Comparison of ENCODE assay signal across 8 cellular contexts in the genomic region with DNA sequence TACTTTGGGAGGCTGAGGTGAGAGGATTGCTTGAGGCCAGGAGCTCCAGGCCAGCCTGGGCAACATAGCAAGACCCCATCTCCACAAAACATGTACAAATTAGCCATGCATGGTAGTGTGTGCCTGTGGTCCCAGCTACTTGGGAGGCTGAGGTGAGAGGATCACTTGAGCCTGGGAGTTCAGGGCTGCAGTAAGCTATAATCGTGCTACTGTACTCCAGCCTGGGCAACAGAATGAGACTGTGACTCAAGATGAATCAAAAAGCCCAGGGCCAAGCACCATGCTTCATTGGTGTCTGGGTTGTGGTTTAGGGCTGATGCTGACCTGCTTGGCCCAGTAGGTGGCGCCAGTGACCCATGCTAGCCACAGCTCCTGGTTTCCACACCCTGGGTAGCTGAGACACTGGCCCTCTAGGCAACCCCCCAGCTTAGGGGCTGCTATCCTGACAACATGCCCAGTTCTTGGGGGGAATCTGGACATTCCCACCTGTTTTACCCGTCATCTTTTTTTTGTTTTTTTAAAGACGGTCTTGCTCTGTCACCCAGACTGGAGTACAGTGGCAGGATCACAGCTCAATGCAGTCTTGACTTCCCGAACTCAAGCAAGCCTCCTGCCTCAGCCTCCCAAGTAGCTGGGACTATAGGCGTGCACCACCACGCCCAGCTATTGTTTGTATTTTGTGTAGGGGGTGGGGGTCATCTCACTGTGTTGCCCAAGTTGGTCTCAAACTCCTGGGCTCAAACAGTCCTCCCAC. TPM values are rescaled to one million over a fixed set of nuclear protein-coding genes. Genes with fewer than 3 reads are reported as not detected.
A peak's percentile ranks its signal among the peaks of the same experiment; 100 is the strongest.
DNase-seq lines count a peak whose midpoint lies in the region; ATAC-seq and TF ChIP-seq lines count a peak whose summit lies in the region.

No MANE protein-coding gene starts in this region.

- no peaks in the 10 kb centered on the region for H3K9me3 ChIP-seq in upper lobe of left lung

- ATAC-seq in upper lobe of left lung (ENCODE audit: low FRiP score in 2 of 2) (peak; percentile 85 to 92), GM21390 (IDR thresholded peaks at IDR 0.05; ENCODE audit: unreplicated experiment) (no peak)

- peak; percentile 99 for TF ChIP-seq CTCF in GM12865 (IDR thresholded peaks at IDR 0.05; ENCODE audit: insufficient read depth, low read depth, low read length, missing control alignments)
- TF ChIP-seq CTCF in upper lobe of left lung (IDR thresholded peaks at IDR 0.05), result peak; percentile 83 to 95 (median 92)

- no peak for TF ChIP-seq EP300 in upper lobe of left lung (IDR thresholded peaks at IDR 0.05)

- no peaks in the 10 kb centered on the region for H3K27me3 ChIP-seq in upper lobe of left lung

- H3K4me3 ChIP-seq in GM12865 (ENCODE audit: low read depth, low read length), result no peak overlapping the region
- no peak overlapping the region for H3K4me3 ChIP-seq in upper lobe of left lung

- no peak overlapping the region for H3K27ac ChIP-seq in upper lobe of left lung

- H3K4me1 ChIP-seq in upper lobe of left lung, result peaks cover 7 to 14% (median 10%) of the 10 kb centered on the region in 4 donors

- DNase-seq in GM12865 (ENCODE audit: low read depth) (peak; percentile 86), Kasumi-1 (lab: John Stamatoyannopoulos, UW) (peak; percentile 59 to 78), SK-N-DZ (ENCODE audit: low spot score) (peak; percentile 58), germinal center (ENCODE audit: low spot score) (peak; percentile 88), pons (ENCODE audit: low spot score) (peak; percentile 46), upper lobe of left lung (peak in 1 of 2 donors; percentile 79)
- DNase-seq in activated naive CD4-positive, alpha-beta T cell (lab: John Stamatoyannopoulos, UW), result peak; percentile 47 to 78 (median 63)

- peaks cover 0 to 63% (median 27%) of the 10 kb centered on the region in 4 donors for H3K36me3 ChIP-seq in upper lobe of left lung

- WGBS in upper lobe of left lung, 2 donors, result 52% methylated on average over 7 of the region's 7 CpGs

- no peak for TF ChIP-seq POLR2A in upper lobe of left lung (IDR thresholded peaks at IDR 0.05)

RNA-seq across cellular contexts. Expression of a gene that starts 5.5 kb away (rescaled TPM):
- 29.3 and 53.5 TPM in 2 replicates for polyA plus RNA-seq in SK-N-DZ (2014; cell fraction: cytosol; rRNA removed)
- 17.7 and 45.8 TPM in 2 replicates for polyA plus RNA-seq in SK-N-DZ (2014; cell fraction: nucleus; rRNA removed)
- total RNA-seq in upper lobe of left lung, result 10 to 100 TPM; 50.2 to 83.3 (median 62.1) TPM

RNA-seq across cellular contexts. Expression of a gene that starts 28.6 kb away (rescaled TPM):
- 12.7 and 14.1 TPM in 2 replicates for polyA plus RNA-seq in SK-N-DZ (2014; cell fraction: cytosol; rRNA removed)
- polyA plus RNA-seq in SK-N-DZ (2014; cell fraction: nucleus; rRNA removed), result 10.7 and 17.0 TPM in 2 replicates
- total RNA-seq in upper lobe of left lung, result under 1 TPM in 2 of 6 donors, not detected in 4; 0.34 to 0.37 TPM
